In genomic region chr6:88814909-88815308, GRCh38 we compare ENCODE assay signal across 2 cellular contexts.
TF ChIP-seq lines count a peak whose summit lies in the region.

No MANE protein-coding gene starts in this region.

TF ChIP-seq in A549, 52 proteins besides CTCF, POLR2A, EP300 and RAD21 (continued from another document):
- no peak for TF ChIP-seq NPAS2 (CRISPR knock-in tag; IDR thresholded peaks at IDR 0.05; ENCODE audit: borderline replicate concordance)
- TF ChIP-seq KDM1A (IDR thresholded peaks at IDR 0.05; ENCODE audit: low read depth): no peak
- TF ChIP-seq KDM5A (IDR thresholded peaks at IDR 0.05): no peak
- no peak for TF ChIP-seq NR3C1 (IDR thresholded peaks at IDR 0.05)
- no peak for TF ChIP-seq HOXB5 (CRISPR knock-in tag; IDR thresholded peaks at IDR 0.05)
- TF ChIP-seq GATA3 (IDR thresholded peaks at IDR 0.05; ENCODE audit: borderline replicate concordance): no peak
- no peak for TF ChIP-seq JUNB (IDR thresholded peaks at IDR 0.05)

TF ChIP-seq in HepG2, 621 proteins besides CTCF, POLR2A, EP300 and RAD21 (continued from another document):
- TF ChIP-seq ZMYM4 (CRISPR knock-in tag; IDR thresholded peaks at IDR 0.05): peak; percentile 27; the same call in 1 of the 2 replicates
- 0 out of 2 replicates have a peak, but pooled peaks have one; percentile 33 for TF ChIP-seq BCL6 (CRISPR knock-in tag; IDR thresholded peaks at IDR 0.05)
- peak; percentile 37; the same call in 1 of the 2 replicates for TF ChIP-seq NR2F6 (IDR thresholded peaks at IDR 0.05)
- no peak for TF ChIP-seq NR2F6 (CRISPR knock-in tag; IDR thresholded peaks at IDR 0.05)
- TF ChIP-seq ZNF317 (CRISPR knock-in tag; IDR thresholded peaks at IDR 0.05): 0 out of 2 replicates have a peak, but pooled peaks have one; percentile 22
- 0 out of 2 replicates have a peak, but pooled peaks have one; percentile 11 for TF ChIP-seq ZNF644 (CRISPR knock-in tag; IDR thresholded peaks at IDR 0.05; ENCODE audit: low read depth)
- TF ChIP-seq TRIM24 (CRISPR knock-in tag; IDR thresholded peaks at IDR 0.05): no peak
- no peak for TF ChIP-seq HNF4G (IDR thresholded peaks at IDR 0.05; ENCODE audit: borderline replicate concordance, low read depth, low read length)
- TF ChIP-seq HNF4G (CRISPR knock-in tag; IDR thresholded peaks at IDR 0.05; ENCODE audit: borderline replicate concordance, low read depth): no peak
- no peak for TF ChIP-seq ADNP (CRISPR knock-in tag; IDR thresholded peaks at IDR 0.05)
- TF ChIP-seq ZNF530 (CRISPR knock-in tag; IDR thresholded peaks at IDR 0.05; ENCODE audit: low read depth): no peak
- TF ChIP-seq RCOR2 (CRISPR knock-in tag; IDR thresholded peaks at IDR 0.05): 0 out of 2 replicates have a peak, but pooled peaks have one; percentile 38
- TF ChIP-seq MNT (IDR thresholded peaks at IDR 0.05): no peak
- peak; percentile 68 for TF ChIP-seq POGZ (CRISPR knock-in tag; IDR thresholded peaks at IDR 0.05)
TF ChIP-seq in HepG2: peak in this region for 10.
